Comparison of ENCODE assay signal across 1 cellular context in genomic region chr17:78343099-78343432, GRCh38.
TF ChIP-seq lines count a peak whose summit lies in the region.

No MANE protein-coding gene starts in this region.

TF ChIP-seq in endothelial cell of umbilical vein, 7 proteins besides CTCF, POLR2A, EP300 and RAD21:
- TF ChIP-seq EZH2 (IDR thresholded peaks at IDR 0.05; ENCODE audit: borderline replicate concordance, low read depth, low read length, severe bottlenecking), result no peak
- no peak for TF ChIP-seq JUN (IDR thresholded peaks at IDR 0.05; ENCODE audit: borderline replicate concordance, insufficient read depth, insufficient read length, low read depth)
- TF ChIP-seq MAX (IDR thresholded peaks at IDR 0.05; ENCODE audit: insufficient read depth, insufficient read length), result no peak
- TF ChIP-seq MYC (IDR thresholded peaks at IDR 0.05; ENCODE audit: low read depth, low read length), result no peak
- TF ChIP-seq POLR2AphosphoS5 (IDR thresholded peaks at IDR 0.05; ENCODE audit: insufficient read depth, low read depth, low read length), result no peak
- no peak for TF ChIP-seq GATA2 (IDR thresholded peaks at IDR 0.05; ENCODE audit: insufficient read depth, insufficient read length, low read depth, low read length)
- no peak for TF ChIP-seq FOS (IDR thresholded peaks at IDR 0.05; ENCODE audit: borderline replicate concordance, insufficient read depth, low read length)
